In the genomic region with DNA sequence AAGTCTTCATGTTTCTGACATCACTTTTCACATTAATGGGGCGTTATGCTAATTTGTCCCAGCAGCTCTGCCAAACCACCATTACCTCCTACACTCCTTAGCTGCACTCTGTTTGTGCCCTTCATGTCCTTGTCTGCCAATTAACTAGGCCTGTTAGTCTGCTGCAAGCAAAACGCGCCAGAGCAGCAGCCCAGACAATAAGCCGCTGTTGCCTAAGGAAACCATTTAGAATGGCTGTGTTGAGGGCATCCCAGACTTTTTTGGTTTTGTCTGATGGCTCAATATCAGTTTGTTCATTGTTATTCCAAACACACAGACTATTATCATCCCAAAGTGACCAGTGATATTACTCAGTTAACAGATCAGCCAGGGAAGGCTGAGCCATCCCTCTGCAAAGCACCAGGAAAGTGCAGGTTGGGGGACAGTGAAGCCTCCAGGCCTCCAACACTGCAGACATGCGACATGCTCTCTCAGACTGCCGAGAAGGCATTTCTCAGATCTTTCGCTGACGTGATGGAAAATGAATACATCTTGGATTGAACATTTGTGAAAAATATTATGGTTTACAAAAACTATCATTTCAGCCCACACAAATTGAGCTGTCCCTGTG, we compare ENCODE assay signal across 18 cellular contexts.
DNase-seq lines count a peak whose midpoint lies in the region; ATAC-seq and TF ChIP-seq lines count a peak whose summit lies in the region.
"Had no signal": no experiment of that assay in that cellular context is flagged by ENCODE, and none has a peak within 500 bp of the region (broad histone marks: within the 10 kb centered on the region; RNA-seq: fewer than 3 reads in every experiment).

No MANE protein-coding gene starts in this region.

- in situ Hi-C loops in SK-MEL-5 (cut with HindIII; ENCODE audit: low pct_unique_long_range_greater_than_20kb, low sequenced_read_pairs): no loop called here
- in situ Hi-C loops in gastrocnemius medialis (cut with MboI; ENCODE audit: low sequenced_read_pairs in 4 of 4): no loop called here

- intact Hi-C loops in gastrocnemius medialis (cut with DNase I; ENCODE audit: low total_unique reads): no loop called here

- H3K27ac ChIP-seq in gastrocnemius medialis: no peak overlapping the region
- H3K27ac ChIP-seq: body of pancreas, esophagus squamous epithelium, parathyroid adenoma, vagina had no signal

- ATAC-seq in GM18870 (IDR thresholded peaks at IDR 0.05; ENCODE audit: unreplicated experiment): no peak
- no peak for ATAC-seq in left lobe of liver
- no peak for ATAC-seq in gastrocnemius medialis
- ATAC-seq: activated CD4-positive, CD25-positive, alpha-beta regulatory T cell treated with anti-CD3 and anti-CD28 coated beads, Interleukin-2, amount 50 U/mL, for 24 hours; body of pancreas; Right ventricle myocardium inferior had no signal

- no peaks in the 10 kb centered on the region for H3K36me3 ChIP-seq in gastrocnemius medialis
- H3K36me3 ChIP-seq: esophagus squamous epithelium, vagina had no signal

- peak; percentile 78 for DNase-seq in NCI-H748 (lab: John Stamatoyannopoulos, UW; ENCODE audit: unreplicated experiment)
- no peak for DNase-seq in NCI-H748 treated with DMSO at 0.1 percent for 48 hours (lab: John Stamatoyannopoulos, UW)
- peak; percentile 4 for DNase-seq in SK-MEL-5 (ENCODE audit: low read depth, low spot score)
- DNase-seq in hypothalamus (lab: John Stamatoyannopoulos, UW): peak in 37 of 51 donors; percentile 2 to 73 (median 26)
- peak; percentile 66 for DNase-seq in superior temporal gyrus (ENCODE audit: extremely low spot score)
- DNase-seq in left lobe of liver (ENCODE audit: low spot score): no peak
- no peak for DNase-seq in gastrocnemius medialis
- DNase-seq: activated gamma-delta T cell; body of pancreas; esophagus squamous epithelium; KBM-7; NCI-H1930; stimulated activated CD4-positive, alpha-beta T cell treated with anti-CD3 and anti-CD28 coated beads, Interleukin-12 subunit alpha, Interleukin-12 subunit beta, amount 100 ng/mL, for 4 hours had no signal

- no peaks in the 10 kb centered on the region for H3K4me1 ChIP-seq in gastrocnemius medialis
- H3K4me1 ChIP-seq: body of pancreas, esophagus squamous epithelium, parathyroid adenoma, vagina had no signal

- H3K4me3 ChIP-seq in gastrocnemius medialis: no peak overlapping the region
- H3K4me3 ChIP-seq: body of pancreas, esophagus squamous epithelium, vagina had no signal

- H3K27me3 ChIP-seq in gastrocnemius medialis: no peaks in the 10 kb centered on the region
- H3K27me3 ChIP-seq: body of pancreas, vagina had no signal

- no peak for TF ChIP-seq POLR2A in gastrocnemius medialis (IDR thresholded peaks at IDR 0.05)

- H3K9me3 ChIP-seq in gastrocnemius medialis: no peaks in the 10 kb centered on the region
- H3K9me3 ChIP-seq: body of pancreas, esophagus squamous epithelium, vagina had no signal

- no peak for TF ChIP-seq CTCF in gastrocnemius medialis (IDR thresholded peaks at IDR 0.05 in 4 of 5, conservative IDR thresholded peaks at IDR 0.05 in 1 of 5)

Comparison
In these comparisons a context has a peak if more than half of its experiments do, and no peak if none do; other contexts are left out.
1. DNase-seq: peak in NCI-H748 (single experiment), SK-MEL-5 (single experiment), hypothalamus (37 of 51) and superior temporal gyrus (single experiment); none in NCI-H748 treated with DMSO at 0.1 percent for 48 hours (single experiment), left lobe of liver (single experiment) and gastrocnemius medialis (0 of 2).